Comparison of ENCODE assay signal across 1 cellular context in the genomic region with DNA sequence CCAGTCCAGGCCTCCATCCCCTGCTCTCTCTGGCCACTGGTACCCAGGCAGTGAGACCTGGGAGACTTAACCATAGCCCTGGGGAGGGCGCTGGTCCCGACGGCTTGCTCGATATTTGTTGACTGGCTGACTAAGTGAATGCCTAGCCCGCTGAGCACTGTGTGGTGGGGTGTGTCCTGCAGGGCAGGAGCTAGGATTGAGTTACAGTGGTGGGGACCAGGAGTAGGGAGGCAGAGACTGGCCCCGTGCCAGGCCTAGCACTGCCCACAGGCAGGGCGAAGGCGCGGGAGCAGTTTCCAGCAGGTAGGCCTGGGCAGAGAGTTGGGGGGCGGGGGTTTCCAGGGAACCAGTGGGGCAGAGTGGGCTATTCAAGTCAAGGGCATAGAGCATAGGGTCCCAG.
TF ChIP-seq lines count a peak whose summit lies in the region.

A gene (plus strand): TSS at position 260 of the 400 bp plus-strand sequence. CDS start 2,887 bp downstream, outside the sequence.

TF ChIP-seq in K562, 482 proteins besides CTCF, POLR2A, EP300 and RAD21:
- TF ChIP-seq BCOR (IDR thresholded peaks at IDR 0.05), result no peak
- no peak for TF ChIP-seq ZNF212 (CRISPR knock-in tag; IDR thresholded peaks at IDR 0.05)
- no peak for TF ChIP-seq EP400 (IDR thresholded peaks at IDR 0.05)
- no peak for TF ChIP-seq ZNF79 (CRISPR knock-in tag; IDR thresholded peaks at IDR 0.05; ENCODE audit: low read depth)
- no peak for TF ChIP-seq MCM5 (IDR thresholded peaks at IDR 0.05; ENCODE audit: low read depth)
- no peak for TF ChIP-seq ZNF76 (CRISPR knock-in tag; IDR thresholded peaks at IDR 0.05; ENCODE audit: borderline replicate concordance)
- TF ChIP-seq, protein P1, sequence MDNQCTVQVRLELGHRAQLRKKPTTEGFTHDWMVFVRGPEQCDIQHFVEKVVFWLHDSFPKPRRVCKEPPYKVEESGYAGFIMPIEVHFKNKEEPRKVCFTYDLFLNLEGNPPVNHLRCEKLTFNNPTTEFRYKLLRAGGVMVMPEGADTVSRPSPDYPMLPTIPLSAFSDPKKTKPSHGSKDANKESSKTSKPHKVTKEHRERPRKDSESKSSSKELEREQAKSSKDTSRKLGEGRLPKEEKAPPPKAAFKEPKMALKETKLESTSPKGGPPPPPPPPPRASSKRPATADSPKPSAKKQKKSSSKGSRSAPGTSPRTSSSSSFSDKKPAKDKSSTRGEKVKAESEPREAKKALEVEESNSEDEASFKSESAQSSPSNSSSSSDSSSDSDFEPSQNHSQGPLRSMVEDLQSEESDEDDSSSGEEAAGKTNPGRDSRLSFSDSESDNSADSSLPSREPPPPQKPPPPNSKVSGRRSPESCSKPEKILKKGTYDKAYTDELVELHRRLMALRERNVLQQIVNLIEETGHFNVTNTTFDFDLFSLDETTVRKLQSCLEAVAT (IDR thresholded peaks at IDR 0.05), result peak in 1 of 2 experiments; percentile 46; a peak in 1 of 4 replicates
- TF ChIP-seq WHSC1 (IDR thresholded peaks at IDR 0.05; ENCODE audit: low read length), result no peak
- no peak for TF ChIP-seq FIP1L1 (IDR thresholded peaks at IDR 0.05; ENCODE audit: low read depth, low read length, poor library complexity, severe bottlenecking)
- TF ChIP-seq TFAM (CRISPR knock-in tag; conservative IDR thresholded peaks at IDR 0.05), result no peak
- TF ChIP-seq HNRNPL (IDR thresholded peaks at IDR 0.05; ENCODE audit: low read depth, low read length), result no peak
- TF ChIP-seq, protein P2, sequence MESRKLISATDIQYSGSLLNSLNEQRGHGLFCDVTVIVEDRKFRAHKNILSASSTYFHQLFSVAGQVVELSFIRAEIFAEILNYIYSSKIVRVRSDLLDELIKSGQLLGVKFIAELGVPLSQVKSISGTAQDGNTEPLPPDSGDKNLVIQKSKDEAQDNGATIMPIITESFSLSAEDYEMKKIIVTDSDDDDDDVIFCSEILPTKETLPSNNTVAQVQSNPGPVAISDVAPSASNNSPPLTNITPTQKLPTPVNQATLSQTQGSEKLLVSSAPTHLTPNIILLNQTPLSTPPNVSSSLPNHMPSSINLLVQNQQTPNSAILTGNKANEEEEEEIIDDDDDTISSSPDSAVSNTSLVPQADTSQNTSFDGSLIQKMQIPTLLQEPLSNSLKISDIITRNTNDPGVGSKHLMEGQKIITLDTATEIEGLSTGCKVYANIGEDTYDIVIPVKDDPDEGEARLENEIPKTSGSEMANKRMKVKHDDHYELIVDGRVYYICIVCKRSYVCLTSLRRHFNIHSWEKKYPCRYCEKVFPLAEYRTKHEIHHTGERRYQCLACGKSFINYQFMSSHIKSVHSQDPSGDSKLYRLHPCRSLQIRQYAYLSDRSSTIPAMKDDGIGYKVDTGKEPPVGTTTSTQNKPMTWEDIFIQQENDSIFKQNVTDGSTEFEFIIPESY (CRISPR knock-in tag; IDR thresholded peaks at IDR 0.05), result peak; percentile 68; the same call in 1 of the 2 replicates
- TF ChIP-seq TCF7 (IDR thresholded peaks at IDR 0.05; ENCODE audit: borderline replicate concordance), result no peak
- TF ChIP-seq, protein P3, sequence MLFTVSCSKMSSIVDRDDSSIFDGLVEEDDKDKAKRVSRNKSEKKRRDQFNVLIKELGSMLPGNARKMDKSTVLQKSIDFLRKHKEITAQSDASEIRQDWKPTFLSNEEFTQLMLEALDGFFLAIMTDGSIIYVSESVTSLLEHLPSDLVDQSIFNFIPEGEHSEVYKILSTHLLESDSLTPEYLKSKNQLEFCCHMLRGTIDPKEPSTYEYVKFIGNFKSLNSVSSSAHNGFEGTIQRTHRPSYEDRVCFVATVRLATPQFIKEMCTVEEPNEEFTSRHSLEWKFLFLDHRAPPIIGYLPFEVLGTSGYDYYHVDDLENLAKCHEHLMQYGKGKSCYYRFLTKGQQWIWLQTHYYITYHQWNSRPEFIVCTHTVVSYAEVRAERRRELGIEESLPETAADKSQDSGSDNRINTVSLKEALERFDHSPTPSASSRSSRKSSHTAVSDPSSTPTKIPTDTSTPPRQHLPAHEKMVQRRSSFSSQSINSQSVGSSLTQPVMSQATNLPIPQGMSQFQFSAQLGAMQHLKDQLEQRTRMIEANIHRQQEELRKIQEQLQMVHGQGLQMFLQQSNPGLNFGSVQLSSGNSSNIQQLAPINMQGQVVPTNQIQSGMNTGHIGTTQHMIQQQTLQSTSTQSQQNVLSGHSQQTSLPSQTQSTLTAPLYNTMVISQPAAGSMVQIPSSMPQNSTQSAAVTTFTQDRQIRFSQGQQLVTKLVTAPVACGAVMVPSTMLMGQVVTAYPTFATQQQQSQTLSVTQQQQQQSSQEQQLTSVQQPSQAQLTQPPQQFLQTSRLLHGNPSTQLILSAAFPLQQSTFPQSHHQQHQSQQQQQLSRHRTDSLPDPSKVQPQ (CRISPR knock-in tag; IDR thresholded peaks at IDR 0.05; ENCODE audit: borderline replicate concordance), result no peak
- no peak for TF ChIP-seq LARP7 (IDR thresholded peaks at IDR 0.05)
- no peak for TF ChIP-seq FOS (IDR thresholded peaks at IDR 0.05; ENCODE audit: extremely low read depth, insufficient read length)
- TF ChIP-seq, protein P4, sequence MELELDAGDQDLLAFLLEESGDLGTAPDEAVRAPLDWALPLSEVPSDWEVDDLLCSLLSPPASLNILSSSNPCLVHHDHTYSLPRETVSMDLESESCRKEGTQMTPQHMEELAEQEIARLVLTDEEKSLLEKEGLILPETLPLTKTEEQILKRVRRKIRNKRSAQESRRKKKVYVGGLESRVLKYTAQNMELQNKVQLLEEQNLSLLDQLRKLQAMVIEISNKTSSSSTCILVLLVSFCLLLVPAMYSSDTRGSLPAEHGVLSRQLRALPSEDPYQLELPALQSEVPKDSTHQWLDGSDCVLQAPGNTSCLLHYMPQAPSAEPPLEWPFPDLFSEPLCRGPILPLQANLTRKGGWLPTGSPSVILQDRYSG (tag; conservative IDR thresholded peaks at IDR 0.05; ENCODE audit: low read depth), result no peak
- TF ChIP-seq CBX8 (IDR thresholded peaks at IDR 0.05; ENCODE audit: borderline replicate concordance, extremely low read depth, low read depth, low read length, poor library complexity, severe bottlenecking), result no peak
- TF ChIP-seq, protein P5, sequence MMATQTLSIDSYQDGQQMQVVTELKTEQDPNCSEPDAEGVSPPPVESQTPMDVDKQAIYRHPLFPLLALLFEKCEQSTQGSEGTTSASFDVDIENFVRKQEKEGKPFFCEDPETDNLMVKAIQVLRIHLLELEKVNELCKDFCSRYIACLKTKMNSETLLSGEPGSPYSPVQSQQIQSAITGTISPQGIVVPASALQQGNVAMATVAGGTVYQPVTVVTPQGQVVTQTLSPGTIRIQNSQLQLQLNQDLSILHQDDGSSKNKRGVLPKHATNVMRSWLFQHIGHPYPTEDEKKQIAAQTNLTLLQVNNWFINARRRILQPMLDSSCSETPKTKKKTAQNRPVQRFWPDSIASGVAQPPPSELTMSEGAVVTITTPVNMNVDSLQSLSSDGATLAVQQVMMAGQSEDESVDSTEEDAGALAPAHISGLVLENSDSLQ (IDR thresholded peaks at IDR 0.05), result no peak
- TF ChIP-seq NFIC (IDR thresholded peaks at IDR 0.05), result peak; percentile 70
- TF ChIP-seq ZNF224 (CRISPR knock-in tag; IDR thresholded peaks at IDR 0.05), result no peak
